In genomic region chr22:19039796-19040580, GRCh38 we compare ENCODE assay signal across 16 cellular contexts.
DNase-seq lines count a peak whose midpoint lies in the region; ATAC-seq and TF ChIP-seq lines count a peak whose summit lies in the region.
"Had no signal": no experiment of that assay in that cellular context is flagged by ENCODE, and none has a peak within 500 bp of the region (broad histone marks: within the 10 kb centered on the region; RNA-seq: fewer than 3 reads in every experiment).

No MANE protein-coding gene starts in this region.

- H3K36me3 Mint-ChIP-seq in activated T-cell treated with anti-CD3 and anti-CD28 coated beads, Interleukin-2, amount 50 U/mL, for 24 hours (ENCODE audit: low read depth) = peaks cover 65% of the 10 kb centered on the region
- H3K36me3 Mint-ChIP-seq in stimulated activated effector memory CD8-positive, alpha-beta T cell treated with anti-CD3 and anti-CD28 coated beads, Interleukin-12 subunit alpha, Interleukin-12 subunit beta, amount 100 ng/mL, for 72 hours = peaks cover 31% of the 10 kb centered on the region

- H3K4me3 ChIP-seq in H7 (ENCODE audit: insufficient read depth, low read depth, low read length) (no peak overlapping the region), left lung (no peak overlapping the region)
- H3K4me3 ChIP-seq: BLaER1 treated with 17β-estradiol and CSF1 and Interleukin-3, amounts not matched to agents 10 nM and 100 nM had no signal

- H3K27me3 ChIP-seq in H7 (ENCODE audit: control insufficient read depth, insufficient read depth, low read length) (no peaks in the 10 kb centered on the region), left lung (no peaks in the 10 kb centered on the region)
- H3K27me3 ChIP-seq: BLaER1 treated with 17β-estradiol and CSF1 and Interleukin-3, amounts not matched to agents 10 nM and 100 nM had no signal

- H3K4me3 Mint-ChIP-seq in activated T-cell treated with anti-CD3 and anti-CD28 coated beads, Interleukin-2, amount 50 U/mL, for 24 hours = no peak overlapping the region
- H3K4me3 Mint-ChIP-seq in stimulated activated effector memory CD8-positive, alpha-beta T cell treated with anti-CD3 and anti-CD28 coated beads, Interleukin-12 subunit alpha, Interleukin-12 subunit beta, amount 100 ng/mL, for 72 hours = no peak overlapping the region

- no peak overlapping the region for H3K27ac ChIP-seq in left lung
- H3K27ac ChIP-seq: BLaER1 treated with 17β-estradiol and CSF1 and Interleukin-3, amounts not matched to agents 10 nM and 100 nM had no signal

- no peaks in the 10 kb centered on the region for H3K9me3 ChIP-seq in left lung
- H3K9me3 ChIP-seq: BLaER1 treated with 17β-estradiol and CSF1 and Interleukin-3, amounts not matched to agents 10 nM and 100 nM had no signal

- H3K9me3 Mint-ChIP-seq in activated T-cell treated with anti-CD3 and anti-CD28 coated beads, Interleukin-2, amount 50 U/mL, for 24 hours = no peaks in the 10 kb centered on the region
- no peaks in the 10 kb centered on the region for H3K9me3 Mint-ChIP-seq in stimulated activated effector memory CD8-positive, alpha-beta T cell treated with anti-CD3 and anti-CD28 coated beads, Interleukin-12 subunit alpha, Interleukin-12 subunit beta, amount 100 ng/mL, for 72 hours

- H3K4me1 ChIP-seq in left lung = no peaks in the 10 kb centered on the region

- ATAC-seq in left lung = no peak
- no peak for ATAC-seq in stimulated activated effector memory CD8-positive, alpha-beta T cell treated with anti-CD3 and anti-CD28 coated beads, Interleukin-12 subunit alpha, Interleukin-12 subunit beta, amount 100 ng/mL, for 72 hours

- no peak for TF ChIP-seq CTCF in left lung (IDR thresholded peaks at IDR 0.05)

- H3K27me3 Mint-ChIP-seq in activated T-cell treated with anti-CD3 and anti-CD28 coated beads, Interleukin-2, amount 50 U/mL, for 24 hours = no peaks in the 10 kb centered on the region

- no peaks in the 10 kb centered on the region for H3K4me1 Mint-ChIP-seq in activated T-cell treated with anti-CD3 and anti-CD28 coated beads, Interleukin-2, amount 50 U/mL, for 24 hours (ENCODE audit: low read depth)
- H3K4me1 Mint-ChIP-seq in stimulated activated effector memory CD8-positive, alpha-beta T cell treated with anti-CD3 and anti-CD28 coated beads, Interleukin-12 subunit alpha, Interleukin-12 subunit beta, amount 100 ng/mL, for 72 hours = peaks cover 22% of the 10 kb centered on the region

- intact Hi-C loops in left lung (cut with DNase I) = no loop called here

- H3K27ac Mint-ChIP-seq in activated T-cell treated with anti-CD3 and anti-CD28 coated beads, Interleukin-2, amount 50 U/mL, for 24 hours = peak overlapping the region; percentile 33
- H3K27ac Mint-ChIP-seq in stimulated activated effector memory CD8-positive, alpha-beta T cell treated with anti-CD3 and anti-CD28 coated beads, Interleukin-12 subunit alpha, Interleukin-12 subunit beta, amount 100 ng/mL, for 72 hours = peak overlapping the region; percentile 43

- H3K36me3 ChIP-seq in H7 (replicated peaks; ENCODE audit: control insufficient read depth, insufficient read depth, low read length) (peaks cover 13% of the 10 kb centered on the region), left lung (peaks cover 0 to 83% of the 10 kb centered on the region in 2 donors)

- peak; percentile 23 for DNase-seq in activated T-cell treated with anti-CD3 and anti-CD28 coated beads, Interleukin-2, amount 50 U/mL, for 24 hours
- no peak for DNase-seq in activated T-cell treated with anti-CD3 and anti-CD28 coated beads, Interleukin-2, amount 50 U/mL, for 48 hours
- DNase-seq in H7 (peak; percentile 27), left lung (peak; percentile 26 to 55), NCI-H345 (lab: John Stamatoyannopoulos, UW) (no peak)
- DNase-seq in stimulated activated effector memory CD8-positive, alpha-beta T cell treated with anti-CD3 and anti-CD28 coated beads, Interleukin-12 subunit alpha, Interleukin-12 subunit beta, amount 100 ng/mL, for 72 hours (ENCODE audit: low spot score in 2 of 2) = no peak
- no peak for DNase-seq in activated CD8-positive, alpha-beta memory T cell treated with anti-CD3 and anti-CD28 coated beads for 24 hours
- no peak for DNase-seq in activated CD4-positive, alpha-beta T cell treated with anti-CD3 and anti-CD28 coated beads, Interleukin-2, amount 50 U/mL, for 4 hours
- DNase-seq: DMS53, Kasumi-1, NCI-H1105 treated with DMSO at 0.1 percent for 48 hours, NCI-H187, NCI-H446 treated with DMSO at 0.1 percent for 48 hours, NCI-H748 treated with DMSO at 0.1 percent for 48 hours, SHP77 had no signal

Comparison
In these comparisons a context has a peak if more than half of its experiments do, and no peak if none do; other contexts are left out.
1. DNase-seq: peak in activated T-cell treated with anti-CD3 and anti-CD28 coated beads, Interleukin-2, amount 50 U/mL, for 24 hours (single experiment), H7 (single experiment) and left lung (2 of 2); none in activated T-cell treated with anti-CD3 and anti-CD28 coated beads, Interleukin-2, amount 50 U/mL, for 48 hours (0 of 2), stimulated activated effector memory CD8-positive, alpha-beta T cell treated with anti-CD3 and anti-CD28 coated beads, Interleukin-12 subunit alpha, Interleukin-12 subunit beta, amount 100 ng/mL, for 72 hours (0 of 2), activated CD8-positive, alpha-beta memory T cell treated with anti-CD3 and anti-CD28 coated beads for 24 hours (single experiment), NCI-H345 (single experiment) and activated CD4-positive, alpha-beta T cell treated with anti-CD3 and anti-CD28 coated beads, Interleukin-2, amount 50 U/mL, for 4 hours (0 of 2).